Comparison of ENCODE assay signal across 1 cellular context in genomic region chrX:118974908-118975671, GRCh38.
A peak's percentile ranks its signal among the peaks of the same experiment; 100 is the strongest.
TF ChIP-seq lines count a peak whose summit lies in the region.

No MANE protein-coding gene starts in this region.

TF ChIP-seq in HepG2, 621 proteins besides CTCF, POLR2A, EP300 and RAD21 (continued from another document and continues in another):
- TF ChIP-seq PREB (CRISPR knock-in tag; IDR thresholded peaks at IDR 0.05) (no peak), THAP9 (CRISPR knock-in tag; IDR thresholded peaks at IDR 0.05; ENCODE audit: borderline replicate concordance) (no peak), RNF2 (conservative IDR thresholded peaks at IDR 0.05; ENCODE audit: low read depth) (peak; percentile 52), PBX3 (CRISPR knock-in tag; IDR thresholded peaks at IDR 0.05; ENCODE audit: borderline replicate concordance) (no peak), MAFG (CRISPR knock-in tag; IDR thresholded peaks at IDR 0.05) (no peak), ISX (CRISPR knock-in tag; conservative IDR thresholded peaks at IDR 0.05) (no peak), ZNF468 (CRISPR knock-in tag; IDR thresholded peaks at IDR 0.05) (no peak), RFX1 (IDR thresholded peaks at IDR 0.05) (no peak), ZNF644 (CRISPR knock-in tag; IDR thresholded peaks at IDR 0.05; ENCODE audit: low read depth) (no peak), ZNF276 (CRISPR knock-in tag; IDR thresholded peaks at IDR 0.05; ENCODE audit: low read depth) (no peak), DMTF1 (CRISPR knock-in tag; IDR thresholded peaks at IDR 0.05) (no peak), ZNF451 (CRISPR knock-in tag; IDR thresholded peaks at IDR 0.05) (peak; percentile 47; the same call in 1 of the 2 replicates), HBP1 (CRISPR knock-in tag; IDR thresholded peaks at IDR 0.05; ENCODE audit: low read depth) (no peak), SETDB1 (CRISPR knock-in tag; IDR thresholded peaks at IDR 0.05; ENCODE audit: borderline replicate concordance) (no peak), ZNF747 (CRISPR knock-in tag; IDR thresholded peaks at IDR 0.05; ENCODE audit: borderline replicate concordance) (no peak), ZNF253 (CRISPR knock-in tag; IDR thresholded peaks at IDR 0.05; ENCODE audit: borderline replicate concordance) (no peak), RNF219 (CRISPR knock-in tag; IDR thresholded peaks at IDR 0.05) (no peak), NFKBIZ (CRISPR knock-in tag; IDR thresholded peaks at IDR 0.05) (no peak), TBP (CRISPR knock-in tag; IDR thresholded peaks at IDR 0.05) (no peak), ZNF569 (CRISPR knock-in tag; IDR thresholded peaks at IDR 0.05; ENCODE audit: borderline replicate concordance) (no peak), ZNF549 (CRISPR knock-in tag; IDR thresholded peaks at IDR 0.05) (no peak), ZXDC (CRISPR knock-in tag; IDR thresholded peaks at IDR 0.05) (no peak), ONECUT2 (CRISPR knock-in tag; IDR thresholded peaks at IDR 0.05) (no peak), ZSCAN12 (CRISPR knock-in tag; IDR thresholded peaks at IDR 0.05) (no peak), ZNF652 (CRISPR knock-in tag; IDR thresholded peaks at IDR 0.05; ENCODE audit: borderline replicate concordance, low read depth) (no peak), STAT5B (CRISPR knock-in tag; IDR thresholded peaks at IDR 0.05) (no peak), NR2C2 (CRISPR knock-in tag; IDR thresholded peaks at IDR 0.05; ENCODE audit: borderline replicate concordance) (no peak), ZBTB26 (CRISPR knock-in tag; IDR thresholded peaks at IDR 0.05; ENCODE audit: borderline replicate concordance) (no peak), SP140L (CRISPR knock-in tag; IDR thresholded peaks at IDR 0.05; ENCODE audit: borderline replicate concordance) (no peak), XBP1 (CRISPR knock-in tag; IDR thresholded peaks at IDR 0.05) (no peak), BRF2 (CRISPR knock-in tag; IDR thresholded peaks at IDR 0.05) (0 out of 2 replicates have a peak, but pooled peaks have one; percentile 10), STAT6 (CRISPR knock-in tag; IDR thresholded peaks at IDR 0.05; ENCODE audit: borderline replicate concordance) (no peak), TFDP2 (CRISPR knock-in tag; IDR thresholded peaks at IDR 0.05) (no peak), ZSCAN9 (CRISPR knock-in tag; IDR thresholded peaks at IDR 0.05; ENCODE audit: borderline replicate concordance) (no peak), ZNF160 (CRISPR knock-in tag; IDR thresholded peaks at IDR 0.05) (no peak), SSRP1 (CRISPR knock-in tag; IDR thresholded peaks at IDR 0.05) (no peak)
